ENCODE assay signal across 1 cellular context in the genomic region with DNA sequence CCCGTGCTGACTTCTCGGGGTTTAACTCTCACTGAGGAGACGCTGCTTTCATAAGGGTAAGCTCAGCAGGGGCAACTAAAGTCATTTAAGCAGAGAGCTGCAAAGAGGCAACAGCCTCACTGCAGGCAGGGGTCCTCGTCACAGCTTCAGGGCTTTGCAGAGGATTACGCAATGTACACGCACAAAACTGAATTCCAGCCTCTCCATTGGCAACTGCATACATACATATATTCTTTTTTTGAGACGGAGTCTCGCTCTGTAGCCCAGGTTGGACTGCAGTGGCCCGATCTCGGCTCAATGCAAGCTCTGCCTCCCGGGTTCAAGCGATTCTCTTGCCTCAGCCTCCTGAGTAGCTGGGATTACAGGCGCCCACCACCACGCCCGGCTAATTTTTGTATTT.
TF ChIP-seq lines count a peak whose summit lies in the region.

No MANE protein-coding gene starts in this region.

TF ChIP-seq in HepG2, 621 proteins besides CTCF, POLR2A, EP300 and RAD21 (continues in another document):
- TF ChIP-seq, protein P1, sequence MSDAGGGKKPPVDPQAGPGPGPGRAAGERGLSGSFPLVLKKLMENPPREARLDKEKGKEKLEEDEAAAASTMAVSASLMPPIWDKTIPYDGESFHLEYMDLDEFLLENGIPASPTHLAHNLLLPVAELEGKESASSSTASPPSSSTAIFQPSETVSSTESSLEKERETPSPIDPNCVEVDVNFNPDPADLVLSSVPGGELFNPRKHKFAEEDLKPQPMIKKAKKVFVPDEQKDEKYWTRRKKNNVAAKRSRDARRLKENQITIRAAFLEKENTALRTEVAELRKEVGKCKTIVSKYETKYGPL (CRISPR knock-in tag; IDR thresholded peaks at IDR 0.05), result no peak
- TF ChIP-seq ZKSCAN5 (CRISPR knock-in tag; IDR thresholded peaks at IDR 0.05), result no peak
- TF ChIP-seq, protein P2, sequence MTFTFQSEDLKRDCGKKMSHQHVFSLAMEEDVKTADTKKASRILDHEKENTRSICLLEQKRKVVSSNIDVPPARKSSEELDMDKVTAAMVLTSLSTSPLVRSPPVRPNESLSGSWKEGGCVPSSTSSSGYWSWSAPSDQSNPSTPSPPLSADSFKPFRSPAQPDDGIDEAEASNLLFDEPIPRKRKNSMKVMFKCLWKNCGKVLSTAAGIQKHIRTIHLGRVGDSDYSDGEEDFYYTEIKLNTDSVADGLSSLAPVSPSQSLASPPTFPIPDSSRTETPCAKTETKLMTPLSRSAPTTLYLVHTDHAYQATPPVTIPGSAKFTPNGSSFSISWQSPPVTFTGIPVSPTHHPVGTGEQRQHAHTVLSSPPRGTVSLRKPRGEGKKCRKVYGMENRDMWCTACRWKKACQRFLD (CRISPR knock-in tag; IDR thresholded peaks at IDR 0.05; ENCODE audit: borderline replicate concordance), result no peak
- peak; percentile 46 for TF ChIP-seq FOSL2 (CRISPR knock-in tag; IDR thresholded peaks at IDR 0.05)
- no peak for TF ChIP-seq EED (CRISPR knock-in tag; IDR thresholded peaks at IDR 0.05)
- TF ChIP-seq, protein P3, sequence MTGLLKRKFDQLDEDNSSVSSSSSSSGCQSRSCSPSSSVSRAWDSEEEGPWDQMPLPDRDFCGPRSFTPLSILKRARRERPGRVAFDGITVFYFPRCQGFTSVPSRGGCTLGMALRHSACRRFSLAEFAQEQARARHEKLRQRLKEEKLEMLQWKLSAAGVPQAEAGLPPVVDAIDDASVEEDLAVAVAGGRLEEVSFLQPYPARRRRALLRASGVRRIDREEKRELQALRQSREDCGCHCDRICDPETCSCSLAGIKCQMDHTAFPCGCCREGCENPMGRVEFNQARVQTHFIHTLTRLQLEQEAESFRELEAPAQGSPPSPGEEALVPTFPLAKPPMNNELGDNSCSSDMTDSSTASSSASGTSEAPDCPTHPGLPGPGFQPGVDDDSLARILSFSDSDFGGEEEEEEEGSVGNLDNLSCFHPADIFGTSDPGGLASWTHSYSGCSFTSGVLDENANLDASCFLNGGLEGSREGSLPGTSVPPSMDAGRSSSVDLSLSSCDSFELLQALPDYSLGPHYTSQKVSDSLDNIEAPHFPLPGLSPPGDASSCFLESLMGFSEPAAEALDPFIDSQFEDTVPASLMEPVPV (CRISPR knock-in tag; IDR thresholded peaks at IDR 0.05), result no peak
- no peak for TF ChIP-seq POLR2AphosphoS2 (IDR thresholded peaks at IDR 0.05; ENCODE audit: low read depth, low read length)
- TF ChIP-seq HNF4G (IDR thresholded peaks at IDR 0.05; ENCODE audit: borderline replicate concordance, low read depth, low read length), result no peak
- no peak for TF ChIP-seq HNF4G (CRISPR knock-in tag; IDR thresholded peaks at IDR 0.05; ENCODE audit: borderline replicate concordance, low read depth)
- TF ChIP-seq, protein P4, sequence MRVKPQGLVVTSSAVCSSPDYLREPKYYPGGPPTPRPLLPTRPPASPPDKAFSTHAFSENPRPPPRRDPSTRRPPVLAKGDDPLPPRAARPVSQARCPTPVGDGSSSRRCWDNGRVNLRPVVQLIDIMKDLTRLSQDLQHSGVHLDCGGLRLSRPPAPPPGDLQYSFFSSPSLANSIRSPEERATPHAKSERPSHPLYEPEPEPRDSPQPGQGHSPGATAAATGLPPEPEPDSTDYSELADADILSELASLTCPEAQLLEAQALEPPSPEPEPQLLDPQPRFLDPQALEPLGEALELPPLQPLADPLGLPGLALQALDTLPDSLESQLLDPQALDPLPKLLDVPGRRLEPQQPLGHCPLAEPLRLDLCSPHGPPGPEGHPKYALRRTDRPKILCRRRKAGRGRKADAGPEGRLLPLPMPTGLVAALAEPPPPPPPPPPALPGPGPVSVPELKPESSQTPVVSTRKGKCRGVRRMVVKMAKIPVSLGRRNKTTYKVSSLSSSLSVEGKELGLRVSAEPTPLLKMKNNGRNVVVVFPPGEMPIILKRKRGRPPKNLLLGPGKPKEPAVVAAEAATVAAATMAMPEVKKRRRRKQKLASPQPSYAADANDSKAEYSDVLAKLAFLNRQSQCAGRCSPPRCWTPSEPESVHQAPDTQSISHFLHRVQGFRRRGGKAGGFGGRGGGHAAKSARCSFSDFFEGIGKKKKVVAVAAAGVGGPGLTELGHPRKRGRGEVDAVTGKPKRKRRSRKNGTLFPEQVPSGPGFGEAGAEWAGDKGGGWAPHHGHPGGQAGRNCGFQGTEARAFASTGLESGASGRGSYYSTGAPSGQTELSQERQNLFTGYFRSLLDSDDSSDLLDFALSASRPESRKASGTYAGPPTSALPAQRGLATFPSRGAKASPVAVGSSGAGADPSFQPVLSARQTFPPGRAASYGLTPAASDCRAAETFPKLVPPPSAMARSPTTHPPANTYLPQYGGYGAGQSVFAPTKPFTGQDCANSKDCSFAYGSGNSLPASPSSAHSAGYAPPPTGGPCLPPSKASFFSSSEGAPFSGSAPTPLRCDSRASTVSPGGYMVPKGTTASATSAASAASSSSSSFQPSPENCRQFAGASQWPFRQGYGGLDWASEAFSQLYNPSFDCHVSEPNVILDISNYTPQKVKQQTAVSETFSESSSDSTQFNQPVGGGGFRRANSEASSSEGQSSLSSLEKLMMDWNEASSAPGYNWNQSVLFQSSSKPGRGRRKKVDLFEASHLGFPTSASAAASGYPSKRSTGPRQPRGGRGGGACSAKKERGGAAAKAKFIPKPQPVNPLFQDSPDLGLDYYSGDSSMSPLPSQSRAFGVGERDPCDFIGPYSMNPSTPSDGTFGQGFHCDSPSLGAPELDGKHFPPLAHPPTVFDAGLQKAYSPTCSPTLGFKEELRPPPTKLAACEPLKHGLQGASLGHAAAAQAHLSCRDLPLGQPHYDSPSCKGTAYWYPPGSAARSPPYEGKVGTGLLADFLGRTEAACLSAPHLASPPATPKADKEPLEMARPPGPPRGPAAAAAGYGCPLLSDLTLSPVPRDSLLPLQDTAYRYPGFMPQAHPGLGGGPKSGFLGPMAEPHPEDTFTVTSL (CRISPR knock-in tag; IDR thresholded peaks at IDR 0.05; ENCODE audit: borderline replicate concordance), result no peak
- TF ChIP-seq SETDB1 (CRISPR knock-in tag; IDR thresholded peaks at IDR 0.05; ENCODE audit: borderline replicate concordance), result no peak
- TF ChIP-seq, protein P5, sequence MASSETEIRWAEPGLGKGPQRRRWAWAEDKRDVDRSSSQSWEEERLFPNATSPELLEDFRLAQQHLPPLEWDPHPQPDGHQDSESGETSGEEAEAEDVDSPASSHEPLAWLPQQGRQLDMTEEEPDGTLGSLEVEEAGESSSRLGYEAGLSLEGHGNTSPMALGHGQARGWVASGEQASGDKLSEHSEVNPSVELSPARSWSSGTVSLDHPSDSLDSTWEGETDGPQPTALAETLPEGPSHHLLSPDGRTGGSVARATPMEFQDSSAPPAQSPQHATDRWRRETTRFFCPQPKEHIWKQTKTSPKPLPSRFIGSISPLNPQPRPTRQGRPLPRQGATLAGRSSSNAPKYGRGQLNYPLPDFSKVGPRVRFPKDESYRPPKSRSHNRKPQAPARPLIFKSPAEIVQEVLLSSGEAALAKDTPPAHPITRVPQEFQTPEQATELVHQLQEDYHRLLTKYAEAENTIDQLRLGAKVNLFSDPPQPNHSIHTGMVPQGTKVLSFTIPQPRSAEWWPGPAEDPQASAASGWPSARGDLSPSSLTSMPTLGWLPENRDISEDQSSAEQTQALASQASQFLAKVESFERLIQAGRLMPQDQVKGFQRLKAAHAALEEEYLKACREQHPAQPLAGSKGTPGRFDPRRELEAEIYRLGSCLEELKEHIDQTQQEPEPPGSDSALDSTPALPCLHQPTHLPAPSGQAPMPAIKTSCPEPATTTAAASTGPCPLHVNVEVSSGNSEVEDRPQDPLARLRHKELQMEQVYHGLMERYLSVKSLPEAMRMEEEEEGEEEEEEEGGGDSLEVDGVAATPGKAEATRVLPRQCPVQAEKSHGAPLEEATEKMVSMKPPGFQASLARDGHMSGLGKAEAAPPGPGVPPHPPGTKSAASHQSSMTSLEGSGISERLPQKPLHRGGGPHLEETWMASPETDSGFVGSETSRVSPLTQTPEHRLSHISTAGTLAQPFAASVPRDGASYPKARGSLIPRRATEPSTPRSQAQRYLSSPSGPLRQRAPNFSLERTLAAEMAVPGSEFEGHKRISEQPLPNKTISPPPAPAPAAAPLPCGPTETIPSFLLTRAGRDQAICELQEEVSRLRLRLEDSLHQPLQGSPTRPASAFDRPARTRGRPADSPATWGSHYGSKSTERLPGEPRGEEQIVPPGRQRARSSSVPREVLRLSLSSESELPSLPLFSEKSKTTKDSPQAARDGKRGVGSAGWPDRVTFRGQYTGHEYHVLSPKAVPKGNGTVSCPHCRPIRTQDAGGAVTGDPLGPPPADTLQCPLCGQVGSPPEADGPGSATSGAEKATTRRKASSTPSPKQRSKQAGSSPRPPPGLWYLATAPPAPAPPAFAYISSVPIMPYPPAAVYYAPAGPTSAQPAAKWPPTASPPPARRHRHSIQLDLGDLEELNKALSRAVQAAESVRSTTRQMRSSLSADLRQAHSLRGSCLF (CRISPR knock-in tag; IDR thresholded peaks at IDR 0.05; ENCODE audit: borderline replicate concordance), result no peak
- TF ChIP-seq ZNF33A (CRISPR knock-in tag; IDR thresholded peaks at IDR 0.05; ENCODE audit: borderline replicate concordance), result no peak
- TF ChIP-seq NR2F1 (CRISPR knock-in tag; IDR thresholded peaks at IDR 0.05), result 0 out of 4 replicates have a peak, but pooled peaks of 1 of the 2 experiments have one; percentile 14
- TF ChIP-seq CBX1 (IDR thresholded peaks at IDR 0.05; ENCODE audit: low read depth), result peak; percentile 71
- TF ChIP-seq NFE2L1 (CRISPR knock-in tag; IDR thresholded peaks at IDR 0.05; ENCODE audit: borderline replicate concordance), result no peak
- no peak for TF ChIP-seq IKZF4 (CRISPR knock-in tag; IDR thresholded peaks at IDR 0.05; ENCODE audit: borderline replicate concordance, low read depth, not compliant biosample characterization)
- TF ChIP-seq ZNF317 (CRISPR knock-in tag; IDR thresholded peaks at IDR 0.05), result no peak
- TF ChIP-seq ZFP41 (CRISPR knock-in tag; IDR thresholded peaks at IDR 0.05; ENCODE audit: borderline replicate concordance), result no peak
- no peak for TF ChIP-seq NBN (conservative IDR thresholded peaks at IDR 0.05)
- TF ChIP-seq, protein P6, sequence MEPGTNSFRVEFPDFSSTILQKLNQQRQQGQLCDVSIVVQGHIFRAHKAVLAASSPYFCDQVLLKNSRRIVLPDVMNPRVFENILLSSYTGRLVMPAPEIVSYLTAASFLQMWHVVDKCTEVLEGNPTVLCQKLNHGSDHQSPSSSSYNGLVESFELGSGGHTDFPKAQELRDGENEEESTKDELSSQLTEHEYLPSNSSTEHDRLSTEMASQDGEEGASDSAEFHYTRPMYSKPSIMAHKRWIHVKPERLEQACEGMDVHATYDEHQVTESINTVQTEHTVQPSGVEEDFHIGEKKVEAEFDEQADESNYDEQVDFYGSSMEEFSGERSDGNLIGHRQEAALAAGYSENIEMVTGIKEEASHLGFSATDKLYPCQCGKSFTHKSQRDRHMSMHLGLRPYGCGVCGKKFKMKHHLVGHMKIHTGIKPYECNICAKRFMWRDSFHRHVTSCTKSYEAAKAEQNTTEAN (CRISPR knock-in tag; conservative IDR thresholded peaks at IDR 0.05), result no peak
- no peak for TF ChIP-seq SMYD3 (CRISPR knock-in tag; IDR thresholded peaks at IDR 0.05)
- peak; percentile 30; the same call in 1 of the 2 replicates for TF ChIP-seq ZFX (CRISPR knock-in tag; IDR thresholded peaks at IDR 0.05; ENCODE audit: low read depth)
- TF ChIP-seq, protein P7, sequence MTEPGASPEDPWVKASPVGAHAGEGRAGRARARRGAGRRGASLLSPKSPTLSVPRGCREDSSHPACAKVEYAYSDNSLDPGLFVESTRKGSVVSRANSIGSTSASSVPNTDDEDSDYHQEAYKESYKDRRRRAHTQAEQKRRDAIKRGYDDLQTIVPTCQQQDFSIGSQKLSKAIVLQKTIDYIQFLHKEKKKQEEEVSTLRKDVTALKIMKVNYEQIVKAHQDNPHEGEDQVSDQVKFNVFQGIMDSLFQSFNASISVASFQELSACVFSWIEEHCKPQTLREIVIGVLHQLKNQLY (CRISPR knock-in tag; IDR thresholded peaks at IDR 0.05), result no peak
- TF ChIP-seq ZNF788 (CRISPR knock-in tag; IDR thresholded peaks at IDR 0.05; ENCODE audit: borderline replicate concordance), result 0 out of 2 replicates have a peak, but pooled peaks have one; percentile 28
- TF ChIP-seq CEBPB (IDR thresholded peaks at IDR 0.05; ENCODE audit: borderline replicate concordance, low read depth, low read length), result peak; percentile 100
- TF ChIP-seq, protein P8, sequence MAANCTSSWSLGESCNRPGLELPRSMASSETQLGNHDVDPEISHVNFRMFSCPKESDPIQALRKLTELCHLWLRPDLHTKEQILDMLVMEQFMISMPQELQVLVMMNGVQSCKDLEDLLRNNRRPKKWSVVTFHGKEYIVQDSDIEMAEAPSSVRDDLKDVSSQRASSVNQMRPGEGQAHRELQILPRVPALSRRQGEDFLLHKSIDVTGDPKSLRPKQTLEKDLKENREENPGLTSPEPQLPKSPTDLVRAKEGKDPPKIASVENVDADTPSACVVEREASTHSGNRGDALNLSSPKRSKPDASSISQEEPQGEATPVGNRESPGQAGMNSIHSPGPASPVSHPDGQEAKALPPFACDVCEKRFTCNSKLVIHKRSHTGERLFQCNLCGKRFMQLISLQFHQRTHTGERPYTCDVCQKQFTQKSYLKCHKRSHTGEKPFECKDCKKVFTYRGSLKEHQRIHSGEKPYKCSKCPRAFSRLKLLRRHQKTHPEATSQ (CRISPR knock-in tag; IDR thresholded peaks at IDR 0.05; ENCODE audit: borderline replicate concordance), result no peak
- TF ChIP-seq TSC22D2 (CRISPR knock-in tag; IDR thresholded peaks at IDR 0.05; ENCODE audit: borderline replicate concordance), result no peak
- TF ChIP-seq CHD4 (IDR thresholded peaks at IDR 0.05; ENCODE audit: borderline replicate concordance, low read length), result no peak
- TF ChIP-seq ZNF547 (CRISPR knock-in tag; IDR thresholded peaks at IDR 0.05), result no peak
- TF ChIP-seq GABPB1 (CRISPR knock-in tag; IDR thresholded peaks at IDR 0.05), result 0 out of 2 replicates have a peak, but pooled peaks have one; percentile 16
- no peak for TF ChIP-seq FOXA1 (IDR thresholded peaks at IDR 0.05)
- peak; percentile 71 for TF ChIP-seq FOXA1 (CRISPR knock-in tag; IDR thresholded peaks at IDR 0.05)
- TF ChIP-seq, protein P9, sequence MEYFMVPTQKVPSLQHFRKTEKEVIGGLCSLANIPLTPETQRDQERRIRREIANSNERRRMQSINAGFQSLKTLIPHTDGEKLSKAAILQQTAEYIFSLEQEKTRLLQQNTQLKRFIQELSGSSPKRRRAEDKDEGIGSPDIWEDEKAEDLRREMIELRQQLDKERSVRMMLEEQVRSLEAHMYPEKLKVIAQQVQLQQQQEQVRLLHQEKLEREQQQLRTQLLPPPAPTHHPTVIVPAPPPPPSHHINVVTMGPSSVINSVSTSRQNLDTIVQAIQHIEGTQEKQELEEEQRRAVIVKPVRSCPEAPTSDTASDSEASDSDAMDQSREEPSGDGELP (IDR thresholded peaks at IDR 0.05; ENCODE audit: borderline replicate concordance, low read depth), result no peak
- 0 out of 2 replicates have a peak, but pooled peaks have one; percentile 30 for TF ChIP-seq DPF2 (CRISPR knock-in tag; IDR thresholded peaks at IDR 0.05; ENCODE audit: borderline replicate concordance, low read depth)
- no peak for TF ChIP-seq ZNF232 (CRISPR knock-in tag; IDR thresholded peaks at IDR 0.05; ENCODE audit: borderline replicate concordance)
- no peak for TF ChIP-seq ZNF17 (CRISPR knock-in tag; IDR thresholded peaks at IDR 0.05)
- TF ChIP-seq ZSCAN31 (CRISPR knock-in tag; IDR thresholded peaks at IDR 0.05; ENCODE audit: low read depth), result 0 out of 2 replicates have a peak, but pooled peaks have one; percentile 29
